1 cellular context compared by ENCODE assay signal in the genomic region with DNA sequence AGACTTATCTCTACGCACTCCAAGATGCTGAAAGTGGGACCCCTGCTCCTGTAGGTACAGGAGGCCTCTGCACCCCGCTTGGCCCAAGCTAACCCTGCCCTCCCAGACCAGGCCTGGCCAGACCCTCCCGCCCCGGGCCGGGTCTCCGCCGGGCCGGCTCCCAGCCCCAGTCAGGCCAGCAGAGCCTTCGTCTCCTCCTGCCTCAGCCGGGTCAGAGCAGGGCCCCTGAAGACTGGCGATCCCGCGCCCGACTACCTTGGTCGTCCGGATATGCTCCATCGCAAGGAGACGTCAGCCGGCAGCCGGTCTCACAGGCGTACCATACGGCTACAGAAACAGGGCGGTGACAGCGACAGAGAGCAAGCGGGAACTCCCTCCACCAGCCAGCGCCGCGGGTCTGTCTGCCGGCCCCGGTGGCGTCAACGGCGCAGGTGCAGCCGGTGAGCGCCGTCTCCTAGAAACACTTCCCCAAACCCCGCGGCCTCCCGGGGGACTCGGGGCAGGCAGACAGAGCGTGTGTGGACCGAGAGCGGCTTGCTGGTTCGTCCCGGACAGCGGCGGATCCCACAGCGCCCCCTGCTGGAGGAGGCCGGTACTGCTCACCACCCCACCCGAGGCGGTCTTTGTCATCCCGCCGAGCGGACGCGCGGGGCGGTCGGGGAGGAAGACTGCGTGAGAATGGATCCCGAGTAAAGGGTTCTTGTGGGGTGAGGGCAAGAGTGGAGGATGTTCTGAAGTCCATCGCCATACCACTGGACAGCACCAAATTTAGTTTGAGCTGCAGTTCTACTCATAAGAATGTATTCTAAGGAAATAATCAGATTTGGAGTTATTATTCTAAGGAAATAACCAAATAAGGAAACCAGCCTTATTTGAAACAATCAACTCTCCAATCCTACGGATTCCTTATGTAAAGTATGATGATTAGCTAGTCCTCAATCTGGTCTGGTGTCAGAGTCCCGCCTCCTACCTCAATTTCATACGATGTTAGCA.
TF ChIP-seq lines count a peak whose summit lies in the region.

TSS of gene MTMR6 (minus strand) at position 520 of the 993 bp plus-strand sequence. CDS start at position 279, 241 bp downstream.

TF ChIP-seq in IMR-90, 13 proteins besides CTCF, POLR2A, EP300 and RAD21 (continued from another document):
- TF ChIP-seq SMC3 (IDR thresholded peaks at IDR 0.05; ENCODE audit: low read depth, low read length) (peak; percentile 32; the same call in 1 of the 2 replicates), RCOR1 (IDR thresholded peaks at IDR 0.05; ENCODE audit: insufficient replicate concordance, low read length) (peak; percentile 45)
